In the genomic region with DNA sequence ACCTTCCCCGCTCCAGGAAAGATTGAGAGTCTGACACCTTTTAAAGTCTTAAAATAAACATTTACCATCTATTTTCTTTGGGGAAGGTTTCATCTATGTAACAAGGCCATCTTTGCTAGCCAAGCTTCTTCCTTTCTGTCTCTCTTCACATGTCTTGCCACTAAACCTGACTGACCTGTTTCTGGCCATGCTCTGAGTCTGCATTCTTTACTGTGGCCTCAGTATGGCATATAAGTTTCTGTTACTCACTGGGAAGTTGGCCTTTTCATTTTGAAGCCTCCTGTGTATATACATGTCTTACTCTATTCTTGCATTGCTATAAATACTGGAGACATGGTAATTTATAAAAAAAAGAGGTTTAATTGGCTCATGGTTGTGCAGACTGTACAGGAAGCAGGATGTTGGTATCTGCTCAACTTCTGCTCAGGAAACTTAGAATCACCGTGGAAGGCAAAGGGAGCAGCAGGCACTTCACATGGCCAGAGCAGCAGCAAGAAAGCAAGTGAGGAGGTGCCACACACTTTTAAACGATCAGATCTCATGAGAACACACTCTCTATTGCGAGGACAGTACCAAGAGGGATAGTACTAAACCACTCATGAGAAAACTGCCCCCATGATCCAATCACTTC, we compare ENCODE assay signal across 14 cellular contexts. TPM values are rescaled to one million over a fixed set of nuclear protein-coding genes. Genes with fewer than 3 reads are reported as not detected.
DNase-seq lines count a peak whose midpoint lies in the region; ATAC-seq and TF ChIP-seq lines count a peak whose summit lies in the region.
"Had no signal": no experiment of that assay in that cellular context is flagged by ENCODE, and none has a peak within 500 bp of the region (broad histone marks: within the 10 kb centered on the region; RNA-seq: fewer than 3 reads in every experiment).

No MANE protein-coding gene starts in this region.

- peaks cover 21% of the 10 kb centered on the region for H3K4me1 ChIP-seq in CD8-positive, alpha-beta T cell (ENCODE audit: insufficient read depth, low read length)
- H3K4me1 ChIP-seq: tibial nerve had no signal

- no peaks in the 10 kb centered on the region for H3K27me3 ChIP-seq in CD8-positive, alpha-beta T cell (ENCODE audit: insufficient read depth, low read length)
- H3K27me3 ChIP-seq: adrenal gland, tibial nerve had no signal

- H3K27ac ChIP-seq in CD8-positive, alpha-beta T cell (ENCODE audit: low read depth, low read length), result no peak overlapping the region
- H3K27ac ChIP-seq: adrenal gland, tibial nerve had no signal

- POLR2A ChIA-PET in CD8-positive, alpha-beta T cell (lab: Charles Lee), result interaction anchor here (1.1 kb wide), 1 partner anchor 78 kb away, joined by 3 read pairs; a partner anchor contains a TSS
- POLR2A ChIA-PET in activated CD4-positive, alpha-beta memory T cell treated with anti-CD3 and anti-CD28 coated beads, Interleukin-2, amount 10 ng/mL, durations not matched to agents 7 days and 5 days (lab: Charles Lee), result interaction anchor here (2.6 kb wide), 1 partner anchor 79 kb away, joined by 11 read pairs; a partner anchor contains a TSS

- H3K27me3 Mint-ChIP-seq in CD8-positive, alpha-beta T cell (ENCODE audit: low read depth), result no peaks in the 10 kb centered on the region
- H3K27me3 Mint-ChIP-seq in HFFc6 (ENCODE audit: insufficient read depth), result no peaks in the 10 kb centered on the region; the same call in none of the 2 replicates
- no peaks in the 10 kb centered on the region for H3K27me3 Mint-ChIP-seq in activated CD4-positive, alpha-beta memory T cell treated with anti-CD3 and anti-CD28 coated beads, Interleukin-2, amount 10 ng/mL, durations not matched to agents 7 days and 5 days
- H3K27me3 Mint-ChIP-seq: memory B cell had no signal

- CTCF ChIA-PET in CD8-positive, alpha-beta T cell (lab: Charles Lee), result no interaction called here
- CTCF ChIA-PET in activated CD4-positive, alpha-beta memory T cell treated with anti-CD3 and anti-CD28 coated beads, Interleukin-2, amount 10 ng/mL, durations not matched to agents 7 days and 5 days (lab: Charles Lee), result no interaction called here

- H3K4me1 Mint-ChIP-seq in CD8-positive, alpha-beta T cell (ENCODE audit: low read depth), result peaks cover 25% of the 10 kb centered on the region
- H3K4me1 Mint-ChIP-seq in HFFc6 (ENCODE audit: low read depth), result peaks cover 29% of the 10 kb centered on the region
- H3K4me1 Mint-ChIP-seq in activated CD4-positive, alpha-beta memory T cell treated with anti-CD3 and anti-CD28 coated beads, Interleukin-2, amount 10 ng/mL, durations not matched to agents 7 days and 5 days, result peaks cover 35% of the 10 kb centered on the region

- no peaks in the 10 kb centered on the region for H3K9me3 Mint-ChIP-seq in CD8-positive, alpha-beta T cell
- H3K9me3 Mint-ChIP-seq in HFFc6, result no peaks in the 10 kb centered on the region
- no peaks in the 10 kb centered on the region for H3K9me3 Mint-ChIP-seq in activated CD4-positive, alpha-beta memory T cell treated with anti-CD3 and anti-CD28 coated beads, Interleukin-2, amount 10 ng/mL, durations not matched to agents 7 days and 5 days
- H3K9me3 Mint-ChIP-seq: memory B cell had no signal

- peak overlapping the region; percentile 87 for H3K27ac Mint-ChIP-seq in CD8-positive, alpha-beta T cell
- peak overlapping the region; percentile 24; the same call in 1 of the 2 replicates for H3K27ac Mint-ChIP-seq in HFFc6
- H3K27ac Mint-ChIP-seq in activated CD4-positive, alpha-beta memory T cell treated with anti-CD3 and anti-CD28 coated beads, Interleukin-2, amount 10 ng/mL, durations not matched to agents 7 days and 5 days, result peak overlapping the region; percentile 69
- H3K27ac Mint-ChIP-seq: memory B cell had no signal

- peaks cover 51% of the 10 kb centered on the region for H3K36me3 Mint-ChIP-seq in CD8-positive, alpha-beta T cell
- H3K36me3 Mint-ChIP-seq in HFFc6 (ENCODE audit: low read depth), result peaks cover 35% of the 10 kb centered on the region
- peaks cover 37% of the 10 kb centered on the region for H3K36me3 Mint-ChIP-seq in activated CD4-positive, alpha-beta memory T cell treated with anti-CD3 and anti-CD28 coated beads, Interleukin-2, amount 10 ng/mL, durations not matched to agents 7 days and 5 days (ENCODE audit: low read depth)

- intact Hi-C loops in CD8-positive, alpha-beta T cell (cut with DNase I, micrococcal nuclease), result no loop called here

- H3K9me3 ChIP-seq in CD8-positive, alpha-beta T cell (ENCODE audit: low read length), result no peaks in the 10 kb centered on the region
- H3K9me3 ChIP-seq: adrenal gland, tibial nerve had no signal

- no peak for ATAC-seq in CD8-positive, alpha-beta T cell
- no peak for ATAC-seq in GM19397 (IDR thresholded peaks at IDR 0.05; ENCODE audit: unreplicated experiment)
- ATAC-seq: Panc1 had no signal

- TF ChIP-seq CTCF in CD8-positive, alpha-beta T cell (IDR thresholded peaks at IDR 0.05), result no peak
- TF ChIP-seq CTCF in HFFc6 (IDR thresholded peaks at IDR 0.05), result no peak

- H3K4me3 ChIP-seq in CD8-positive, alpha-beta T cell (ENCODE audit: low read depth, low read length), result no peak overlapping the region
- H3K4me3 ChIP-seq: adrenal gland, tibial nerve had no signal

- no peak for DNase-seq in CD8-positive, alpha-beta T cell
- DNase-seq in HFFc6 (no peak), kidney tubule cell (ENCODE audit: low spot score) (peak; percentile 8), midbrain (lab: John Stamatoyannopoulos, UW) (no peak), NCI-H748 (lab: John Stamatoyannopoulos, UW; ENCODE audit: unreplicated experiment) (no peak)
- no peak for DNase-seq in activated CD4-positive, alpha-beta memory T cell treated with anti-CD3 and anti-CD28 coated beads, Interleukin-2, amount 10 ng/mL, durations not matched to agents 7 days and 5 days
- DNase-seq: adrenal gland, DMS 273 treated with DMSO at 0.1 percent for 48 hours, NCI-H1694 treated with DMSO at 0.1 percent for 48 hours, retina had no signal

- no peaks in the 10 kb centered on the region for H3K36me3 ChIP-seq in CD8-positive, alpha-beta T cell (ENCODE audit: insufficient read depth, low read length)

- no peak overlapping the region for H3K4me3 Mint-ChIP-seq in CD8-positive, alpha-beta T cell
- no peak overlapping the region for H3K4me3 Mint-ChIP-seq in HFFc6
- no peak overlapping the region for H3K4me3 Mint-ChIP-seq in activated CD4-positive, alpha-beta memory T cell treated with anti-CD3 and anti-CD28 coated beads, Interleukin-2, amount 10 ng/mL, durations not matched to agents 7 days and 5 days
- H3K4me3 Mint-ChIP-seq: memory B cell had no signal

RNA-seq across cellular contexts. Expression of a gene that starts 48.1 kb away (rescaled TPM):
- not detected for total RNA-seq in CD8-positive, alpha-beta T cell
- not detected for total RNA-seq in HFFc6 (2021; fragmentation: NEBNext Ultra II Directional; extraction: Animal tissue kit (Norgen Biotek cat#: 25700))
- not detected for total RNA-seq in activated CD4-positive, alpha-beta memory T cell treated with anti-CD3 and anti-CD28 coated beads, Interleukin-2, amount 10 ng/mL, durations not matched to agents 7 days and 5 days
- total RNA-seq: adrenal gland, tibial nerve had no signal

Comparison
In these comparisons a context has a peak if more than half of its experiments do, and no peak if none do; other contexts are left out.
1. H3K27ac Mint-ChIP-seq: peak in every context shown above with its lines; median percentile 87 in CD8-positive, alpha-beta T cell; 69 in activated CD4-positive, alpha-beta memory T cell treated with anti-CD3 and anti-CD28 coated beads, Interleukin-2, amount 10 ng/mL, durations not matched to agents 7 days and 5 days; 24 in HFFc6.